ENCODE assay signal across 23 cellular contexts in genomic region chr16:10526962-10527361, GRCh38. TPM values are rescaled to one million over a fixed set of nuclear protein-coding genes. Genes with fewer than 3 reads are reported as not detected.
"Had no signal": no experiment of that assay in that cellular context is flagged by ENCODE, and none has a peak within 500 bp of the region (broad histone marks: within the 10 kb centered on the region; RNA-seq: fewer than 3 reads in every experiment).

No MANE protein-coding gene starts in this region.

- H3K4me3 ChIP-seq: dorsolateral prefrontal cortex, hepatocyte, left lung, neural progenitor cell, right atrium auricular region, stomach, thyroid gland had no signal

- H3K4me1 Mint-ChIP-seq: neural progenitor cell; stimulated activated effector memory CD8-positive, alpha-beta T cell treated with anti-CD3 and anti-CD28 coated beads, Interleukin-12 subunit alpha, Interleukin-12 subunit beta, amount 100 ng/mL, for 72 hours had no signal

- DNase-seq: dorsolateral prefrontal cortex; effector CD4-positive, alpha-beta T cell; endodermal cell; head of caudate nucleus; left cardiac atrium; left lung; mesenchymal stem cell; midbrain; naive thymus-derived CD4-positive, alpha-beta T cell; stimulated activated CD4-positive, alpha-beta T cell treated with anti-CD3 and anti-CD28 coated beads, Interleukin-2, amount 100 ng/mL, for 24 hours; stimulated activated CD4-positive, alpha-beta T cell treated with anti-CD3 and anti-CD28 coated beads, Interleukin-4, amount 100 ng/mL, for 24 hours; stimulated activated naive CD4-positive, alpha-beta T cell treated with Interleukin-2 at 50 U/mL for 16 hours; stomach; thyroid gland had no signal

- H3K36me3 Mint-ChIP-seq: naive thymus-derived CD4-positive, alpha-beta T cell; stimulated activated effector memory CD8-positive, alpha-beta T cell treated with anti-CD3 and anti-CD28 coated beads, Interleukin-12 subunit alpha, Interleukin-12 subunit beta, amount 100 ng/mL, for 72 hours had no signal

- H3K9me3 Mint-ChIP-seq: endodermal cell; naive thymus-derived CD4-positive, alpha-beta T cell; nephron; neural progenitor cell; stimulated activated effector memory CD8-positive, alpha-beta T cell treated with anti-CD3 and anti-CD28 coated beads, Interleukin-12 subunit alpha, Interleukin-12 subunit beta, amount 100 ng/mL, for 72 hours; type B pancreatic cell had no signal

- H3K27ac Mint-ChIP-seq: endodermal cell; naive thymus-derived CD4-positive, alpha-beta T cell; nephron; neural progenitor cell; progenitor cell of endocrine pancreas; stimulated activated effector memory CD8-positive, alpha-beta T cell treated with anti-CD3 and anti-CD28 coated beads, Interleukin-12 subunit alpha, Interleukin-12 subunit beta, amount 100 ng/mL, for 72 hours; type B pancreatic cell had no signal

- H3K4me3 Mint-ChIP-seq: endodermal cell; naive thymus-derived CD4-positive, alpha-beta T cell; nephron; neural progenitor cell; stimulated activated effector memory CD8-positive, alpha-beta T cell treated with anti-CD3 and anti-CD28 coated beads, Interleukin-12 subunit alpha, Interleukin-12 subunit beta, amount 100 ng/mL, for 72 hours; type B pancreatic cell had no signal

- ATAC-seq: esophagus mucosa; left cardiac atrium; left lung; naive thymus-derived CD4-positive, alpha-beta T cell; sciatic nerve; stimulated activated effector memory CD8-positive, alpha-beta T cell treated with anti-CD3 and anti-CD28 coated beads, Interleukin-12 subunit alpha, Interleukin-12 subunit beta, amount 100 ng/mL, for 72 hours had no signal

- H3K27me3 Mint-ChIP-seq: progenitor cell of endocrine pancreas, type B pancreatic cell had no signal

RNA-seq across cellular contexts. Expression of gene EMP2, which starts 53.4 kb away (rescaled TPM):
- total RNA-seq: naive thymus-derived CD4-positive, alpha-beta T cell had no signal
- polyA plus RNA-seq: naive thymus-derived CD4-positive, alpha-beta T cell had no signal
